In genomic region chr10:12041766-12042408, GRCh38 we compare ENCODE assay signal across 1 cellular context.
TF ChIP-seq lines count a peak whose summit lies in the region.

No MANE protein-coding gene starts in this region.

TF ChIP-seq in GM12878, 131 proteins besides CTCF, POLR2A, EP300 and RAD21 (continued from another document):
- TF ChIP-seq ZNF687 (IDR thresholded peaks at IDR 0.05) (0 out of 2 replicates have a peak, but pooled peaks have one; percentile 51), CHD1 (IDR thresholded peaks at IDR 0.05; ENCODE audit: low read depth, low read length) (no peak), IKZF2 (IDR thresholded peaks at IDR 0.05) (peak; percentile 33 to 42; a peak in 2 of 4 replicates), WRNIP1 (IDR thresholded peaks at IDR 0.05; ENCODE audit: borderline replicate concordance, low read depth, low read length) (no peak), NFYA (IDR thresholded peaks at IDR 0.05; ENCODE audit: borderline replicate concordance, low read depth, low read length) (no peak), SUPT20H (IDR thresholded peaks at IDR 0.05; ENCODE audit: borderline replicate concordance, control insufficient read depth, low read depth, low read length) (no peak), PAX5 (IDR thresholded peaks at IDR 0.05; ENCODE audit: borderline replicate concordance, low read depth, low read length) (peak; percentile 7; the same call in 1 of the 2 replicates), SRF (IDR thresholded peaks at IDR 0.05; ENCODE audit: low read depth in 2 of 2, low read length in 2 of 2) (no peak)
- TF ChIP-seq, protein P1, sequence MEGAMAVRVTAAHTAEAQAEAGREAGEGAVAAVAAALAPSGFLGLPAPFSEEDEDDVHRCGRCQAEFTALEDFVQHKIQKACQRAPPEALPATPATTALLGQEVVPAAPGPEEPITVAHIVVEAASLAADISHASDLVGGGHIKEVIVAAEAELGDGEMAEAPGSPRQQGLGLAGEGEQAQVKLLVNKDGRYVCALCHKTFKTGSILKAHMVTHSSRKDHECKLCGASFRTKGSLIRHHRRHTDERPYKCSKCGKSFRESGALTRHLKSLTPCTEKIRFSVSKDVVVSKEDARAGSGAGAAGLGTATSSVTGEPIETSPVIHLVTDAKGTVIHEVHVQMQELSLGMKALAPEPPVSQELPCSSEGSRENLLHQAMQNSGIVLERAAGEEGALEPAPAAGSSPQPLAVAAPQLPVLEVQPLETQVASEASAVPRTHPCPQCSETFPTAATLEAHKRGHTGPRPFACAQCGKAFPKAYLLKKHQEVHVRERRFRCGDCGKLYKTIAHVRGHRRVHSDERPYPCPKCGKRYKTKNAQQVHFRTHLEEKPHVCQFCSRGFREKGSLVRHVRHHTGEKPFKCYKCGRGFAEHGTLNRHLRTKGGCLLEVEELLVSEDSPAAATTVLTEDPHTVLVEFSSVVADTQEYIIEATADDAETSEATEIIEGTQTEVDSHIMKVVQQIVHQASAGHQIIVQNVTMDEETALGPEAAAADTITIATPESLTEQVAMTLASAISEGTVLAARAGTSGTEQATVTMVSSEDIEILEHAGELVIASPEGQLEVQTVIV (IDR thresholded peaks at IDR 0.05; ENCODE audit: borderline replicate concordance, partially characterized antibody), result no peak
